1 cellular context compared by ENCODE assay signal in the genomic region with DNA sequence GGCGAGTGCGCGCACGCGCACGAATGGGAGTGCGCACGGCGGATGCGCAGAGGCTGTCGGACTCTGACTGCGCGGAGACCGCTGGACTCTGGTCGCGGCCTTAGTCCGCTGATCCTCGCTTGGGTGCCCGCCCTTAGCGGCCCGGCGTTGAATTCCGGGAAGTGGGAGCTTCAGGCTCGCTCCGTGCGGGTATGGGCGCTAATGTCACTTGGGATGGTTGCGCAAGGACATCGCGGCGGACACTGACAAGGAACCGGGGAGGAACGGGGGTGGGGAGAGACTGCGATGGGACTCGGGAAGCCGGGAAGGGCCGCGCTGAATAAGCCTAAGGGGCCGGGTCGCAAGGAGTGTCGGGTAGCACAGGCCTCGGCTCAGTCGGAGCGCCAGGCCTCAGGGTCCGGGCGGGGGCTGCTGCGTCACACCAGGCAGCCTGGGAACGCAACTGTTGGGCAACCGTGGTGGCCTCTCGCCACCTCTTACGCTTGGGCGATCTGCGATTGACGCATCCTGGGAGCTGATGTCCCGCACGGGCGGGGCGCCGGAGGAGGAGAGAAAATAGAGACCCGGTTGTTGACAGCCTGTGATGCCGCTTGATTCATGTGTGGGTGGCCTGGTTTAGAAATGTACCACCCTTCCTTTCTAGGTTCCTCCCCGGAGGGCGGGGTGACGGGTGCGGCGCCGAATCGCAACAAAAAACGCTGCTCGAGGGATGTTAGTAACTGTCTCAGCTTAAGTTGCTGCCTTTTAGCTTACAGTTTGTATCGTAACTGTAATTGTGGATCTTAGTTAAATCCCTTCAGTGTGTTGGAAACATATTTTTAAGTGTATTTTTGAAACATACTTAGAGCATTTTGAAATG.
TF ChIP-seq lines count a peak whose summit lies in the region.

No MANE protein-coding gene starts in this region.

TF ChIP-seq in K562, 482 proteins besides CTCF, POLR2A, EP300 and RAD21 (continued from another document):
- TF ChIP-seq, protein P1, sequence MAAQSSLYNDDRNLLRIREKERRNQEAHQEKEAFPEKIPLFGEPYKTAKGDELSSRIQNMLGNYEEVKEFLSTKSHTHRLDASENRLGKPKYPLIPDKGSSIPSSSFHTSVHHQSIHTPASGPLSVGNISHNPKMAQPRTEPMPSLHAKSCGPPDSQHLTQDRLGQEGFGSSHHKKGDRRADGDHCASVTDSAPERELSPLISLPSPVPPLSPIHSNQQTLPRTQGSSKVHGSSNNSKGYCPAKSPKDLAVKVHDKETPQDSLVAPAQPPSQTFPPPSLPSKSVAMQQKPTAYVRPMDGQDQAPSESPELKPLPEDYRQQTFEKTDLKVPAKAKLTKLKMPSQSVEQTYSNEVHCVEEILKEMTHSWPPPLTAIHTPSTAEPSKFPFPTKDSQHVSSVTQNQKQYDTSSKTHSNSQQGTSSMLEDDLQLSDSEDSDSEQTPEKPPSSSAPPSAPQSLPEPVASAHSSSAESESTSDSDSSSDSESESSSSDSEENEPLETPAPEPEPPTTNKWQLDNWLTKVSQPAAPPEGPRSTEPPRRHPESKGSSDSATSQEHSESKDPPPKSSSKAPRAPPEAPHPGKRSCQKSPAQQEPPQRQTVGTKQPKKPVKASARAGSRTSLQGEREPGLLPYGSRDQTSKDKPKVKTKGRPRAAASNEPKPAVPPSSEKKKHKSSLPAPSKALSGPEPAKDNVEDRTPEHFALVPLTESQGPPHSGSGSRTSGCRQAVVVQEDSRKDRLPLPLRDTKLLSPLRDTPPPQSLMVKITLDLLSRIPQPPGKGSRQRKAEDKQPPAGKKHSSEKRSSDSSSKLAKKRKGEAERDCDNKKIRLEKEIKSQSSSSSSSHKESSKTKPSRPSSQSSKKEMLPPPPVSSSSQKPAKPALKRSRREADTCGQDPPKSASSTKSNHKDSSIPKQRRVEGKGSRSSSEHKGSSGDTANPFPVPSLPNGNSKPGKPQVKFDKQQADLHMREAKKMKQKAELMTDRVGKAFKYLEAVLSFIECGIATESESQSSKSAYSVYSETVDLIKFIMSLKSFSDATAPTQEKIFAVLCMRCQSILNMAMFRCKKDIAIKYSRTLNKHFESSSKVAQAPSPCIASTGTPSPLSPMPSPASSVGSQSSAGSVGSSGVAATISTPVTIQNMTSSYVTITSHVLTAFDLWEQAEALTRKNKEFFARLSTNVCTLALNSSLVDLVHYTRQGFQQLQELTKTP (IDR thresholded peaks at IDR 0.05; ENCODE audit: low read depth in 1 of 2, partially characterized antibody in 2 of 2) = peak; percentile 81 to 82
- no peak for TF ChIP-seq MTF1 (CRISPR knock-in tag; IDR thresholded peaks at IDR 0.05; ENCODE audit: borderline replicate concordance)
- TF ChIP-seq ZNF175 (CRISPR knock-in tag; IDR thresholded peaks at IDR 0.05; ENCODE audit: low read depth) = no peak; the same call in 1 of the 2 replicates
